Comparison of ENCODE assay signal across 8 cellular contexts in genomic region chr11:60905551-60906113, GRCh38. TPM values are rescaled to one million over a fixed set of nuclear protein-coding genes. Genes with fewer than 3 reads are reported as not detected.
DNase-seq lines count a peak whose midpoint lies in the region; TF ChIP-seq lines count a peak whose summit lies in the region.

No MANE protein-coding gene starts in this region.

- H3K9me3 ChIP-seq in Karpas-422 (ENCODE audit: low read length) (no peaks in the 10 kb centered on the region), iPS-18c (ENCODE audit: control insufficient read depth, insufficient read depth, low read length) (no peaks in the 10 kb centered on the region), spleen (no peaks in the 10 kb centered on the region)

- TF ChIP-seq CTCF in Calu3 (IDR thresholded peaks at IDR 0.05; ENCODE audit: unreplicated experiment) (no peak), spleen (IDR thresholded peaks at IDR 0.05 in 8 of 11, conservative IDR thresholded peaks at IDR 0.05 in 3 of 11) (no peak)

- DNase-seq in Calu3 (no peak), Karpas-422 (no peak), spleen (peak; percentile 70), germinal center (ENCODE audit: low spot score) (no peak), SIG-M5 (lab: John Stamatoyannopoulos, UW) (no peak), NCI-H1436 (lab: John Stamatoyannopoulos, UW) (no peak)
- no peak for DNase-seq in activated naive CD8-positive, alpha-beta T cell treated with anti-CD3 and anti-CD28 coated beads for 36 hours

- peak overlapping the region; percentile 89 for H3K4me2 ChIP-seq in Karpas-422 (ENCODE audit: low read depth, low read length, poor library complexity, severe bottlenecking)

- peaks cover 29% of the 10 kb centered on the region for H3K36me3 Mint-ChIP-seq in Calu3 (ENCODE audit: insufficient read depth, unreplicated experiment)
- peaks cover 20% of the 10 kb centered on the region for H3K36me3 Mint-ChIP-seq in activated naive CD8-positive, alpha-beta T cell treated with anti-CD3 and anti-CD28 coated beads for 36 hours

- peaks cover 34% of the 10 kb centered on the region; the same call in 1 of the 2 replicates for H3K36me3 ChIP-seq in Karpas-422 (ENCODE audit: insufficient read depth, low read length)
- H3K36me3 ChIP-seq in spleen: peaks cover 2 to 34% (median 30%) of the 10 kb centered on the region in 6 donors

- H3K4me1 ChIP-seq in Karpas-422 (ENCODE audit: low read length) (peaks cover 32% of the 10 kb centered on the region), spleen (peaks cover 22 to 58% (median 37%) of the 10 kb centered on the region in 6 donors)

- H3K4me3 ChIP-seq in Karpas-422 (ENCODE audit: low read length) (peak overlapping the region; percentile 83), iPS-18c (ENCODE audit: insufficient read depth, low read depth, low read length) (peak overlapping the region; percentile 88), spleen (peak overlapping the region; percentile 70 to 99 (median 90))

- no peak overlapping the region for H2AFZ ChIP-seq in Karpas-422 (ENCODE audit: low read length)

- peak overlapping the region; percentile 86 for H3K27ac ChIP-seq in Karpas-422 (ENCODE audit: low read length)
- H3K27ac ChIP-seq in spleen: peak overlapping the region; percentile 86 to 95 (median 91)

- intact Hi-C loops in Calu3 (cut with micrococcal nuclease; ENCODE audit: unreplicated experiment) (no loop called here), spleen (cut with DNase I; ENCODE audit: low total_unique reads) (no loop called here)

- H3K9me3 Mint-ChIP-seq in Calu3 (ENCODE audit: low read depth, unreplicated experiment): no peaks in the 10 kb centered on the region
- peaks cover 5% of the 10 kb centered on the region for H3K9me3 Mint-ChIP-seq in activated naive CD8-positive, alpha-beta T cell treated with anti-CD3 and anti-CD28 coated beads for 36 hours

- peak overlapping the region; percentile 98 for H3K4me3 Mint-ChIP-seq in Calu3 (ENCODE audit: low read depth, unreplicated experiment)
- H3K4me3 Mint-ChIP-seq in activated naive CD8-positive, alpha-beta T cell treated with anti-CD3 and anti-CD28 coated beads for 36 hours: peak overlapping the region; percentile 92

- no peak for TF ChIP-seq POLR2A in spleen (IDR thresholded peaks at IDR 0.05)

- 4 to 8% (median 7%) methylated on average over 16 of the region's 16 CpGs for WGBS in spleen, 5 donors

- H3K27ac Mint-ChIP-seq in Calu3 (ENCODE audit: unreplicated experiment): peak overlapping the region; percentile 41
- H3K27ac Mint-ChIP-seq in activated naive CD8-positive, alpha-beta T cell treated with anti-CD3 and anti-CD28 coated beads for 36 hours: peak overlapping the region; percentile 93

- peak overlapping the region; percentile 93 for H3K9ac ChIP-seq in Karpas-422 (ENCODE audit: low read length)

- no peaks in the 10 kb centered on the region for H3K9me2 ChIP-seq in Karpas-422 (replicated peaks; ENCODE audit: insufficient read depth, low read length)

- CTCF ChIA-PET in Calu3 (lab: Charles Lee): interaction anchor here (0.6 to 1.5 kb wide), 5 partner anchors 8 to 1039 kb away, joined by 3 to 10 read pairs (median 4); partner anchors contain the start of gene TMEM109

- H3K79me2 ChIP-seq in Karpas-422 (ENCODE audit: low read length): peaks cover 36% of the 10 kb centered on the region

- no TSS peak for BruUV-seq in Calu3 (replicated peaks; lab: Mats Ljungman, UMichigan)

- peaks cover 31% of the 10 kb centered on the region for H3K27me3 Mint-ChIP-seq in Calu3 (ENCODE audit: unreplicated experiment)
- H3K27me3 Mint-ChIP-seq in activated naive CD8-positive, alpha-beta T cell treated with anti-CD3 and anti-CD28 coated beads for 36 hours: no peaks in the 10 kb centered on the region

- H3K4me1 Mint-ChIP-seq in Calu3 (ENCODE audit: low read depth, unreplicated experiment): peaks cover 21% of the 10 kb centered on the region
- peaks cover 31% of the 10 kb centered on the region for H3K4me1 Mint-ChIP-seq in activated naive CD8-positive, alpha-beta T cell treated with anti-CD3 and anti-CD28 coated beads for 36 hours

- H4K20me1 ChIP-seq in Karpas-422 (ENCODE audit: insufficient read depth, low read depth, low read length): peaks cover 29% of the 10 kb centered on the region

- no peaks in the 10 kb centered on the region for H3K27me3 ChIP-seq in Karpas-422 (ENCODE audit: low read length)
- no peaks in the 10 kb centered on the region for H3K27me3 ChIP-seq in spleen (replicated peaks in 1 of 7)

RNA-seq across cellular contexts. Expression of gene PRPF19, which starts 0.8 kb away (rescaled TPM):
- total RNA-seq in Calu3 (2022) (128 and 129 TPM in 2 replicates), spleen (10 to 100 TPM; 58.7 to 81.1 (median 73.4) TPM)
- 87.2 and 109 TPM in 2 replicates for total RNA-seq in Karpas-422 (2014; rRNA removed; shearing (Covaris generic); ENCODE audit: low replicate concordance)
- 100 to 1,000 TPM; 209 to 213 TPM for total RNA-seq in activated naive CD8-positive, alpha-beta T cell treated with anti-CD3 and anti-CD28 coated beads for 36 hours
- 10 to 100 TPM; 65.2 to 76.7 (median 66.4) TPM for polyA plus RNA-seq in spleen

RNA-seq across cellular contexts. Expression of gene TMEM109, which starts 8.3 kb away (rescaled TPM):
- total RNA-seq in Calu3 (2022): 71.2 and 78.1 TPM in 2 replicates
- 42.3 and 44.4 TPM in 2 replicates for total RNA-seq in Karpas-422 (2014; rRNA removed; shearing (Covaris generic); ENCODE audit: low replicate concordance)
- total RNA-seq in activated naive CD8-positive, alpha-beta T cell treated with anti-CD3 and anti-CD28 coated beads for 36 hours: 100 to 1,000 TPM; 109 to 113 TPM
- 100 to 1,000 TPM in 6 of 7 donors, 10 to 100 TPM in 1; 82.1 to 125 (median 109) TPM for total RNA-seq in spleen
- polyA plus RNA-seq in spleen: 10 to 100 TPM; 53.6 to 84.7 (median 84.5) TPM

RNA-seq across cellular contexts. Expression of gene TMEM132A, which starts 18.6 kb away (rescaled TPM):
- total RNA-seq in Calu3 (2022): 105 and 116 TPM in 2 replicates
- total RNA-seq in Karpas-422 (2014; rRNA removed; shearing (Covaris generic); ENCODE audit: low replicate concordance): 1.6 and 5.2 TPM in 2 replicates
- 1 to 10 TPM; 1.3 to 1.4 TPM for total RNA-seq in activated naive CD8-positive, alpha-beta T cell treated with anti-CD3 and anti-CD28 coated beads for 36 hours
- 10 to 100 TPM in 4 of 7 donors, 1 to 10 TPM in 3; 5.6 to 15.6 (median 13.0) TPM for total RNA-seq in spleen
- polyA plus RNA-seq in spleen: 10 to 100 TPM in 1 of 3 donors, 1 to 10 TPM in 2; 5.7 to 11.4 (median 7.1) TPM

RNA-seq across cellular contexts. Expression of gene ZP1, which starts 38.3 kb away (rescaled TPM):
- total RNA-seq in Calu3 (2022) (not detected in 2 replicates), spleen (not detected)
- total RNA-seq in Karpas-422 (2014; rRNA removed; shearing (Covaris generic); ENCODE audit: low replicate concordance): not detected in 2 replicates
- not detected for total RNA-seq in activated naive CD8-positive, alpha-beta T cell treated with anti-CD3 and anti-CD28 coated beads for 36 hours
- polyA plus RNA-seq in spleen: under 1 TPM in 2 of 3 donors, not detected in 1; 0.05 to 0.07 TPM

RNA-seq across cellular contexts. Expression of gene SLC15A3, which starts 46.3 kb away (rescaled TPM):
- 6.8 and 12.4 TPM in 2 replicates for total RNA-seq in Calu3 (2022)
- 49.5 and 64.7 TPM in 2 replicates for total RNA-seq in Karpas-422 (2014; rRNA removed; shearing (Covaris generic); ENCODE audit: low replicate concordance)
- total RNA-seq in activated naive CD8-positive, alpha-beta T cell treated with anti-CD3 and anti-CD28 coated beads for 36 hours: 1 to 10 TPM; 6.3 to 6.9 TPM
- total RNA-seq in spleen: 100 to 1,000 TPM in 4 of 7 donors, 10 to 100 TPM in 3; 62.9 to 133 (median 114) TPM
- 100 to 1,000 TPM in 2 of 3 donors, 10 to 100 TPM in 1; 83.8 to 139 (median 115) TPM for polyA plus RNA-seq in spleen
